In the genomic region with DNA sequence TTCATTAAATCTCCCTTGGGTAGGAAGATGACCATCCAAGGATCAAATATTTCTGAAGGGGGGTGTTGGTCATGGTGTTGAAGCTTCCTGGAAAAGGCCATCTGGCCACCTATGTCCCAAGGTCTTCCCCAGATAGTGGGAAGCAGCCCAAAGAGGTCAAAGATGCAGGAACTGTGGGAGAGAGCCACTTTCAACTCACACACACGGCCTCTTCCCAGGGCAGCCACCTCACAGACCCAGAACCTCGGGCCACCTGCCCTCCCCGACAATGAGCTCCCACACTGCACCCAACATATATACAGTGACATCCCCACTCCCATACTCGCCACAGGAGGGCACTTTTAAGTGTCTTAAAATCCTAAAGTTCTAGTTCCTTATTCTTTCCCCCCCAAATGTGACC, we compare ENCODE assay signal across 19 cellular contexts.
DNase-seq lines count a peak whose midpoint lies in the region; ATAC-seq, FAIRE-seq and TF ChIP-seq lines count a peak whose summit lies in the region.
"Had no signal": no experiment of that assay in that cellular context is flagged by ENCODE, and none has a peak within 500 bp of the region (broad histone marks: within the 10 kb centered on the region; RNA-seq: fewer than 3 reads in every experiment).

No MANE protein-coding gene starts in this region.

- TF ChIP-seq CTCF in GM13976 (IDR thresholded peaks at IDR 0.05; ENCODE audit: borderline replicate concordance, control extremely low read depth, extremely low read depth, insufficient read depth, missing control alignments), result no peak
- TF ChIP-seq CTCF in LNCaP clone FGC (IDR thresholded peaks at IDR 0.05; ENCODE audit: control insufficient read depth, extremely low read depth, insufficient read depth), result 0 out of 2 replicates have a peak, but pooled peaks have one; percentile 1
- TF ChIP-seq CTCF in K562 (IDR thresholded peaks at IDR 0.05 in 2 of 3, conservative IDR thresholded peaks at IDR 0.05 in 1 of 3; ENCODE audit: insufficient read depth in 2 of 3, low read depth in 1 of 3, low read length in 3 of 3), result peak in 1 of 3 experiments; percentile 22; a peak in 1 of 6 replicates
- no peak for TF ChIP-seq CTCF in esophagus squamous epithelium (IDR thresholded peaks at IDR 0.05)

- ATAC-seq in K562, result peak; percentile 74
- ATAC-seq: GM23338, HCT116 had no signal

- in situ Hi-C loops in GM13976 (cut with MboI; ENCODE audit: low sequenced_read_pairs, unreplicated experiment), result no loop called here
- in situ Hi-C loops in K562 (cut with MboI), result no loop called here

- H3K9me3 ChIP-seq in K562 (replicated peaks; ENCODE audit: control insufficient read depth, insufficient read depth, low read depth, low read length), result no peaks in the 10 kb centered on the region
- no peaks in the 10 kb centered on the region for H3K9me3 ChIP-seq in esophagus squamous epithelium
- H3K9me3 ChIP-seq: Caco-2 had no signal

- no peak for TF ChIP-seq EP300 in K562 (IDR thresholded peaks at IDR 0.05; ENCODE audit: low read length)

- CTCF ChIA-PET in K562 (lab: Yijun Ruan, JAX; ENCODE audit: low intra/inter-chr PET ratio), result no interaction called here

- H3K9ac ChIP-seq in K562 (ENCODE audit: insufficient read depth in 1 of 2, low read depth in 2 of 2, low read length in 2 of 2), result no peak overlapping the region

- no peaks in the 10 kb centered on the region for H3K79me2 ChIP-seq in K562 (ENCODE audit: control insufficient read depth, insufficient read depth, low read length)

- intact Hi-C loops in K562 (cut with micrococcal nuclease), result no loop called here
- intact Hi-C loops in esophagus squamous epithelium (cut with DNase I), result no loop called here

- no peak; a peak in 1 of 4 replicates for TF ChIP-seq RAD21 in K562 (CRISPR knock-in tag; conservative IDR thresholded peaks at IDR 0.05 in 1 of 2, IDR thresholded peaks at IDR 0.05 in 1 of 2)

- no peak for FAIRE-seq in K562 (lab: Jason Lieb, UNC)
- FAIRE-seq: G401.6, GM12892, GM19239 had no signal

- DNase-seq in GM13976 (ENCODE audit: low spot score) (peak; percentile 0), LNCaP clone FGC (ENCODE audit: low read depth) (no peak), K562 (ENCODE audit: extremely low read depth in 1 of 4, low spot score in 3 of 4) (no peak), islet precursor cell (peak; percentile 25), NCI-H2227 treated with DMSO at 0.1 percent for 48 hours (lab: John Stamatoyannopoulos, UW) (no peak), COR-L47 (lab: John Stamatoyannopoulos, UW) (no peak), esophagus squamous epithelium (lab: John Stamatoyannopoulos, UW) (no peak)
- DNase-seq in stimulated activated CD4-positive, alpha-beta T cell treated with anti-CD3 and anti-CD28 coated beads, Interleukin-1b, Interleukin-23, amount 100 ng/mL, for 48 hours, result no peak
- DNase-seq: C1 segment of cervical spinal cord; Caco-2; CD4-positive, alpha-beta memory T cell; DMS153; DND-41; H9 had no signal

- 20% methylated on average over 4 of the region's 4 CpGs for WGBS in K562 (ENCODE audit: insufficient coverage, low coverage, missing lambda C conversion rate)
- 70 to 72% methylated on average over 1 to 4 of the region's 4 CpGs for WGBS in esophagus squamous epithelium, 2 donors

- BruUV-seq in K562 (replicated peaks; lab: Mats Ljungman, UMichigan), result no TSS peak

- H3K36me3 ChIP-seq in K562 (ENCODE audit: control insufficient read depth, insufficient read depth, low read length) (no peaks in the 10 kb centered on the region), esophagus squamous epithelium (no peaks in the 10 kb centered on the region)

- POLR2A ChIA-PET in K562 (lab: Yijun Ruan, JAX), result interaction anchor here (0.9 to 1.4 kb wide), 4 partner anchors 9 to 105 kb away, joined by 3 to 5 read pairs (median 4); no protein-coding TSS in a partner anchor

- peaks cover 0 to 18% of the 10 kb centered on the region in 2 experiments; a peak in 4 of 5 replicates for H3K4me1 ChIP-seq in K562 (replicated peaks in 1 of 2; ENCODE audit: control insufficient read depth in 2 of 2, insufficient read depth in 2 of 2, low read length in 2 of 2)
- no peaks in the 10 kb centered on the region for H3K4me1 ChIP-seq in esophagus squamous epithelium
- H3K4me1 ChIP-seq: Caco-2 had no signal

- TF ChIP-seq POLR2A in K562 (conservative IDR thresholded peaks at IDR 0.05) (no peak), esophagus squamous epithelium (IDR thresholded peaks at IDR 0.05) (no peak)

- H3K4me2 ChIP-seq in K562 (ENCODE audit: insufficient read depth, low read length), result no peak overlapping the region
- H3K4me2 ChIP-seq: GM23338 had no signal

- H3K27me3 ChIP-seq in K562 (ENCODE audit: control insufficient read depth in 2 of 2, insufficient read depth in 2 of 2, low read length in 2 of 2) (no peaks in the 10 kb centered on the region), esophagus squamous epithelium (peaks cover 0 to 6% (median 0%) of the 10 kb centered on the region in 4 donors)

- no peaks in the 10 kb centered on the region for H3K9me1 ChIP-seq in K562 (ENCODE audit: control insufficient read depth, insufficient read depth, low read length)

- no peak overlapping the region; the same call in 1 of the 2 replicates for H2AFZ ChIP-seq in K562 (ENCODE audit: low read depth, low read length)
- H2AFZ ChIP-seq: GM23338 had no signal

- H3K27ac ChIP-seq in K562 (ENCODE audit: extremely low read depth, low read depth, low read length), result no peak overlapping the region
- H3K27ac ChIP-seq in esophagus squamous epithelium, result no peak overlapping the region

- no peak overlapping the region for H3K4me3 ChIP-seq in LNCaP clone FGC (ENCODE audit: low read depth, low read length)
- H3K4me3 ChIP-seq in K562, result no peak overlapping the region
- no peak overlapping the region for H3K4me3 ChIP-seq in esophagus squamous epithelium
- H3K4me3 ChIP-seq: GM23338 had no signal

- no peaks in the 10 kb centered on the region for H4K20me1 ChIP-seq in K562 (replicated peaks; ENCODE audit: control insufficient read depth, insufficient read depth, low read length)

TF ChIP-seq in K562, 482 proteins besides CTCF, POLR2A, EP300 and RAD21:
- TF ChIP-seq KLF13 (tag; IDR thresholded peaks at IDR 0.05; ENCODE audit: borderline replicate concordance, low read depth) (no peak), POLR3G (IDR thresholded peaks at IDR 0.05; ENCODE audit: extremely low read depth, insufficient read length, insufficient replicate concordance) (no peak), PTTG1 (tag; IDR thresholded peaks at IDR 0.05; ENCODE audit: low read depth) (no peak), MTA2 (IDR thresholded peaks at IDR 0.05; ENCODE audit: low read depth) (no peak), SETDB1 (IDR thresholded peaks at IDR 0.05; ENCODE audit: low read length) (no peak), DDX20 (tag; IDR thresholded peaks at IDR 0.05; ENCODE audit: low read depth) (no peak), CBX3 (IDR thresholded peaks at IDR 0.05; ENCODE audit: borderline replicate concordance in 1 of 2, low read length in 2 of 2) (no peak), E2F3 (CRISPR knock-in tag; IDR thresholded peaks at IDR 0.05) (no peak), ZNF3 (CRISPR knock-in tag; IDR thresholded peaks at IDR 0.05) (no peak), NFYB (IDR thresholded peaks at IDR 0.05; ENCODE audit: extremely low read depth, insufficient read length) (no peak), ZNF311 (CRISPR knock-in tag; IDR thresholded peaks at IDR 0.05) (no peak)
- TF ChIP-seq, protein P1, sequence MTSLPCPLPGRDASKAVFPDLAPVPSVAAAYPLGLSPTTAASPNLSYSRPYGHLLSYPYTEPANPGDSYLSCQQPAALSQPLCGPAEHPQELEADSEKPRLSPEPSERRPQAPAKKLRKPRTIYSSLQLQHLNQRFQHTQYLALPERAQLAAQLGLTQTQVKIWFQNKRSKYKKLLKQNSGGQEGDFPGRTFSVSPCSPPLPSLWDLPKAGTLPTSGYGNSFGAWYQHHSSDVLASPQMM (CRISPR knock-in tag; IDR thresholded peaks at IDR 0.05), result no peak

Comparison
In these comparisons a context has a peak if more than half of its experiments do, and no peak if none do; other contexts are left out.
1. DNase-seq: peak in GM13976 (single experiment) and islet precursor cell (single experiment); none in LNCaP clone FGC (single experiment), K562 (0 of 4), NCI-H2227 treated with DMSO at 0.1 percent for 48 hours (single experiment), stimulated activated CD4-positive, alpha-beta T cell treated with anti-CD3 and anti-CD28 coated beads, Interleukin-1b, Interleukin-23, amount 100 ng/mL, for 48 hours (single experiment), COR-L47 (single experiment) and esophagus squamous epithelium (single experiment).